In the genomic region with DNA sequence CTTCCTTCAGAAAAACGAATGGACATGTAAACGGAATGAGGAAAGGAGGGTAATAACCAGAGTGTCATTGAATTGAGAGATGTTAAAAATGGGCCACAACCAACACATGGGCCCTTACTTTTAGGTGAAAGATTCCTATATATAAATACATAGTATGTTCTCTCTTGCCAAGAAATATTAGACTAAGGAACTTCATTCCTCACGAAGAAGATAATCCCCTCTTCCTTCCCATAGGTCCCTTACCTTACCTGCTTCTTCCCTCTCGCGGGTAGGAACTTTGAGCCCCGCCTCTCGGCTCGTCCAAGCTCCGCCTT, we compare ENCODE assay signal across 8 cellular contexts. TPM values are rescaled to one million over a fixed set of nuclear protein-coding genes. Genes with fewer than 3 reads are reported as not detected.
DNase-seq lines count a peak whose midpoint lies in the region; ATAC-seq and TF ChIP-seq lines count a peak whose summit lies in the region.

No MANE protein-coding gene starts in this region.

- H3K4me1 ChIP-seq in CD4-positive, CD25-positive, alpha-beta regulatory T cell (ENCODE audit: control insufficient read depth, insufficient read depth, low read length, poor library complexity, severe bottlenecking) = peaks cover 33% of the 10 kb centered on the region
- H3K4me1 ChIP-seq in NT2/D1 (ENCODE audit: insufficient read depth, insufficient read length) (no peaks in the 10 kb centered on the region), endodermal cell (ENCODE audit: control insufficient read depth, insufficient read depth, low read length) (no peaks in the 10 kb centered on the region)

- TF ChIP-seq RAD21 in neural cell (conservative IDR thresholded peaks at IDR 0.05) = no peak

- no peaks in the 10 kb centered on the region for H4K20me1 ChIP-seq in neural cell (ENCODE audit: insufficient read depth)

- peaks cover 15 to 49% (median 34%) of the 10 kb centered on the region in 4 donors for H3K4me1 Mint-ChIP-seq in CD4-positive, CD25-positive, alpha-beta regulatory T cell
- peaks cover 22% of the 10 kb centered on the region for H3K4me1 Mint-ChIP-seq in endodermal cell

- H3K36me3 ChIP-seq in CD4-positive, CD25-positive, alpha-beta regulatory T cell (ENCODE audit: control insufficient read depth, insufficient read depth, low read length) = no peaks in the 10 kb centered on the region
- H3K36me3 ChIP-seq in NT2/D1 (ENCODE audit: insufficient read depth, insufficient read length, low read length) = no peaks in the 10 kb centered on the region
- H3K36me3 ChIP-seq in endodermal cell (ENCODE audit: control insufficient read depth, insufficient read depth, low read length) = no peaks in the 10 kb centered on the region
- no peaks in the 10 kb centered on the region for H3K36me3 ChIP-seq in neural cell (ENCODE audit: insufficient read depth, low read length)

- peak overlapping the region; percentile 20 for H3K27ac ChIP-seq in CD4-positive, CD25-positive, alpha-beta regulatory T cell (ENCODE audit: insufficient read depth, low read length, poor library complexity, severe bottlenecking)
- H3K27ac ChIP-seq in endodermal cell (ENCODE audit: low read depth, low read length) = no peak overlapping the region
- H3K27ac ChIP-seq in neural cell (ENCODE audit: low read length) = no peak overlapping the region

- no peak overlapping the region for H3K4me2 ChIP-seq in neural cell (ENCODE audit: low read length)

- peak overlapping the region; percentile 64 for H3K4me3 ChIP-seq in CD4-positive, CD25-positive, alpha-beta regulatory T cell (ENCODE audit: low read depth, low read length)
- peak overlapping the region; percentile 94 for H3K4me3 ChIP-seq in NT2/D1 (ENCODE audit: insufficient read length, low read depth)
- peak overlapping the region; percentile 91 for H3K4me3 ChIP-seq in endodermal cell (ENCODE audit: low read length)
- peak overlapping the region; percentile 90 for H3K4me3 ChIP-seq in neural cell (ENCODE audit: low read length)

- no peaks in the 10 kb centered on the region for H3K9me3 ChIP-seq in CD4-positive, CD25-positive, alpha-beta regulatory T cell (ENCODE audit: control insufficient read depth in 2 of 2, low read length in 2 of 2)
- H3K9me3 ChIP-seq in NT2/D1 (ENCODE audit: insufficient read depth, low read length) (no peaks in the 10 kb centered on the region), endodermal cell (ENCODE audit: control insufficient read depth, low read length) (no peaks in the 10 kb centered on the region), neural cell (ENCODE audit: low read length) (no peaks in the 10 kb centered on the region)

- ATAC-seq in CD4-positive, CD25-positive, alpha-beta regulatory T cell (ENCODE audit: low read depth in 2 of 2) = no peak
- no peak for ATAC-seq in GM21717 (IDR thresholded peaks at IDR 0.05; ENCODE audit: unreplicated experiment)

- TF ChIP-seq CTCF in endodermal cell (conservative IDR thresholded peaks at IDR 0.05) = no peak
- no peak for TF ChIP-seq CTCF in neural cell (IDR thresholded peaks at IDR 0.05; ENCODE audit: poor library complexity, severe bottlenecking)

- no peak overlapping the region for H2AFZ ChIP-seq in neural cell (ENCODE audit: low read depth, low read length)

- H3K27me3 Mint-ChIP-seq in CD4-positive, CD25-positive, alpha-beta regulatory T cell = no peaks in the 10 kb centered on the region
- H3K27me3 Mint-ChIP-seq in endodermal cell (ENCODE audit: insufficient read depth) = peaks cover 14% of the 10 kb centered on the region

- DNase-seq in CD4-positive, CD25-positive, alpha-beta regulatory T cell = no peak
- no peak for DNase-seq in NT2/D1 (ENCODE audit: low read depth, low spot score)
- DNase-seq in endodermal cell = no peak
- DNase-seq in head of caudate nucleus = no peak
- DNase-seq in SHP77 treated with DMSO at 0.1 percent for 48 hours (lab: John Stamatoyannopoulos, UW) = no peak
- no peak for DNase-seq in cerebellum (ENCODE audit: low spot score)

- no peak for TF ChIP-seq EP300 in neural cell (conservative IDR thresholded peaks at IDR 0.05; ENCODE audit: poor library complexity, severe bottlenecking)

- H3F3A ChIP-seq in neural cell (ENCODE audit: insufficient read depth, low read length, poor library complexity, severe bottlenecking) = no peaks in the 10 kb centered on the region

- H3K36me3 Mint-ChIP-seq in CD4-positive, CD25-positive, alpha-beta regulatory T cell = no peaks in the 10 kb centered on the region
- H3K36me3 Mint-ChIP-seq in endodermal cell (ENCODE audit: low read depth) = no peaks in the 10 kb centered on the region

- peak overlapping the region in 2 of 3 donors; percentile 92 to 93 for H3K27ac Mint-ChIP-seq in CD4-positive, CD25-positive, alpha-beta regulatory T cell
- H3K27ac Mint-ChIP-seq in endodermal cell = no peak overlapping the region

- WGBS in endodermal cell (ENCODE audit: insufficient coverage in 1 of 2, insufficient read length in 1 of 2), 2 experiments = 4 to 6% methylated on average over 3 to 9 of the region's 9 CpGs

- intact Hi-C loops in head of caudate nucleus (cut with DNase I) = no loop called here

- peak overlapping the region; percentile 89 to 96 (median 92) for H3K4me3 Mint-ChIP-seq in CD4-positive, CD25-positive, alpha-beta regulatory T cell
- H3K4me3 Mint-ChIP-seq in endodermal cell = peak overlapping the region; percentile 97

- H3K9me2 ChIP-seq in neural cell (ENCODE audit: insufficient read depth, low read length) = no peaks in the 10 kb centered on the region

- no peaks in the 10 kb centered on the region for H3K27me3 ChIP-seq in CD4-positive, CD25-positive, alpha-beta regulatory T cell (ENCODE audit: control insufficient read depth, insufficient read depth, low read length)
- H3K27me3 ChIP-seq in NT2/D1 (ENCODE audit: insufficient read depth, insufficient read length) (no peaks in the 10 kb centered on the region), endodermal cell (ENCODE audit: control insufficient read depth, insufficient read depth, low read length, poor library complexity, severe bottlenecking) (no peaks in the 10 kb centered on the region), neural cell (ENCODE audit: insufficient read depth, low read depth, low read length) (no peaks in the 10 kb centered on the region)

- peaks cover 8% of the 10 kb centered on the region for H3K79me2 ChIP-seq in neural cell (replicated peaks; ENCODE audit: insufficient read depth, low read length)

- H3K9ac ChIP-seq in NT2/D1 (ENCODE audit: insufficient read length, low read depth) (no peak overlapping the region), endodermal cell (ENCODE audit: extremely low read depth, low read length, poor library complexity, severe bottlenecking) (no peak overlapping the region), neural cell (ENCODE audit: low read length) (no peak overlapping the region)

- no peaks in the 10 kb centered on the region for H3K9me3 Mint-ChIP-seq in CD4-positive, CD25-positive, alpha-beta regulatory T cell
- no peaks in the 10 kb centered on the region for H3K9me3 Mint-ChIP-seq in endodermal cell

TF ChIP-seq in neural cell, 6 proteins besides CTCF, POLR2A, EP300 and RAD21:
- TF ChIP-seq REST (IDR thresholded peaks at IDR 0.05; ENCODE audit: borderline replicate concordance) (no peak), TAF1 (IDR thresholded peaks at IDR 0.05; ENCODE audit: low read depth) (no peak), MXI1 (conservative IDR thresholded peaks at IDR 0.05; ENCODE audit: poor library complexity, severe bottlenecking) (no peak), SMC3 (conservative IDR thresholded peaks at IDR 0.05; ENCODE audit: poor library complexity) (no peak), POLR2AphosphoS5 (IDR thresholded peaks at IDR 0.05) (no peak), EZH2 (IDR thresholded peaks at IDR 0.05; ENCODE audit: borderline replicate concordance, insufficient read depth, low read length, poor library complexity, severe bottlenecking) (no peak)

RNA-seq across cellular contexts. Expression of gene TBC1D22B, which starts 0.3 kb away (rescaled TPM):
- 13.3 TPM for total RNA-seq in CD4-positive, CD25-positive, alpha-beta regulatory T cell
- polyA plus RNA-seq in CD4-positive, CD25-positive, alpha-beta regulatory T cell = 1 to 10 TPM; 8.2 to 9.6 (median 8.9) TPM
- total RNA-seq in endodermal cell (10 to 100 TPM; 13.8 to 20.1 TPM), cerebellum (8.1 TPM)
- polyA plus RNA-seq in endodermal cell (2013, experiment 1 of 2) = 13.9 TPM
- 13.1 TPM for polyA plus RNA-seq in endodermal cell (2013, experiment 2 of 2)
- polyA plus RNA-seq in neural cell = 9.9 and 10.6 TPM in 2 replicates
- 12.2 and 13.2 TPM in 2 replicates for polyA minus RNA-seq in neural cell

RNA-seq across cellular contexts. Expression of gene TMEM217, which starts 0.7 kb away (rescaled TPM):
- total RNA-seq in CD4-positive, CD25-positive, alpha-beta regulatory T cell = 1.4 TPM
- polyA plus RNA-seq in CD4-positive, CD25-positive, alpha-beta regulatory T cell = 1 to 10 TPM in 1 of 4 donors, under 1 TPM in 3; 0.38 to 1.2 (median 0.72) TPM
- total RNA-seq in endodermal cell (1 to 10 TPM in 1 of 2 donors, under 1 TPM in 1; 0.95 to 1.6 TPM), cerebellum (1.00 TPM)
- polyA plus RNA-seq in endodermal cell (2013, experiment 1 of 2) = 0.43 TPM
- polyA plus RNA-seq in endodermal cell (2013, experiment 2 of 2) = 0.41 TPM
- 0.32 TPM in 1 of 2 replicates, not detected in the other for polyA plus RNA-seq in neural cell
- polyA minus RNA-seq in neural cell = 0.46 and 0.97 TPM in 2 replicates
